In genomic region chr14:105197274-105197673, GRCh38 we compare ENCODE assay signal across 10 cellular contexts. TPM values are rescaled to one million over a fixed set of nuclear protein-coding genes. Genes with fewer than 3 reads are reported as not detected.
A peak's percentile ranks its signal among the peaks of the same experiment; 100 is the strongest.
DNase-seq lines count a peak whose midpoint lies in the region.
"Had no signal": no experiment of that assay in that cellular context is flagged by ENCODE, and none has a peak within 500 bp of the region (broad histone marks: within the 10 kb centered on the region; RNA-seq: fewer than 3 reads in every experiment).

No MANE protein-coding gene starts in this region.

- peak overlapping the region; percentile 3 for H2BK15ac ChIP-seq in neuronal stem cell (ENCODE audit: low read length)

- H3K36me3 Mint-ChIP-seq in activated T-helper 2 cell treated with anti-CD3 and anti-CD28 coated beads, Interferon-gamma antibody, Interleukin-2, Interleukin-4, amounts not matched to agents 10 μg/mL and 5 μg/mL and 100 μg/mL, durations not matched to agents 14 hours and 24 hours and 36 hours (ENCODE audit: low read depth), result no peaks in the 10 kb centered on the region

- H3K79me1 ChIP-seq in neuronal stem cell (ENCODE audit: low read depth, low read length), result peaks cover 1% of the 10 kb centered on the region

- H3K27ac ChIP-seq in neuronal stem cell (replicated peaks; ENCODE audit: low read length), result no peak overlapping the region
- H3K27ac ChIP-seq: ascending aorta had no signal

- H3K4me3 ChIP-seq in neuronal stem cell (ENCODE audit: low read length in 2 of 2), result no peak overlapping the region

- peak overlapping the region; percentile 47 for H3K9ac ChIP-seq in neuronal stem cell (ENCODE audit: low read depth, low read length, poor library complexity)

- H3K27me3 Mint-ChIP-seq in activated T-helper 2 cell treated with anti-CD3 and anti-CD28 coated beads, Interferon-gamma antibody, Interleukin-2, Interleukin-4, amounts not matched to agents 10 μg/mL and 5 μg/mL and 100 μg/mL, durations not matched to agents 14 hours and 24 hours and 36 hours (ENCODE audit: low read depth), result peaks cover 27% of the 10 kb centered on the region

- H2BK120ac ChIP-seq in neuronal stem cell (ENCODE audit: low read depth, low read length), result peak overlapping the region; percentile 82

- WGBS in neuronal stem cell (ENCODE audit: extremely low coverage in 2 of 2, insufficient read length in 2 of 2, insufficient replicate concordance in 1 of 2), 2 donors, result no CpG with 5 or more reads among the region's 11 CpGs

- peaks cover 16% of the 10 kb centered on the region for H3K4me1 Mint-ChIP-seq in activated T-helper 2 cell treated with anti-CD3 and anti-CD28 coated beads, Interferon-gamma antibody, Interleukin-2, Interleukin-4, amounts not matched to agents 10 μg/mL and 5 μg/mL and 100 μg/mL, durations not matched to agents 14 hours and 24 hours and 36 hours (ENCODE audit: low read depth)

- H3K4me3 Mint-ChIP-seq in activated T-helper 2 cell treated with anti-CD3 and anti-CD28 coated beads, Interferon-gamma antibody, Interleukin-2, Interleukin-4, amounts not matched to agents 10 μg/mL and 5 μg/mL and 100 μg/mL, durations not matched to agents 14 hours and 24 hours and 36 hours (ENCODE audit: low read depth), result no peak overlapping the region

- H2BK12ac ChIP-seq in neuronal stem cell (ENCODE audit: low read length), result peak overlapping the region; percentile 96

- H3K4me1 ChIP-seq in neuronal stem cell (ENCODE audit: control insufficient read depth in 2 of 2, insufficient read depth in 1 of 2, low read depth in 1 of 2, low read length in 2 of 2), result peaks cover 30 to 61% of the 10 kb centered on the region in 2 donors

- peak overlapping the region; percentile 32 for H3K4ac ChIP-seq in neuronal stem cell (ENCODE audit: low read length)

- H3K36me3 ChIP-seq in neuronal stem cell (replicated peaks in 1 of 2; ENCODE audit: control insufficient read depth in 2 of 2, insufficient read depth in 2 of 2, low read length in 2 of 2), result no peaks in the 10 kb centered on the region
- H3K36me3 ChIP-seq: ascending aorta had no signal

- H2BK5ac ChIP-seq in neuronal stem cell (ENCODE audit: low read length), result no peak overlapping the region

- H3K23ac ChIP-seq in neuronal stem cell (ENCODE audit: low read depth, low read length, poor library complexity), result no peak overlapping the region

- peak overlapping the region; percentile 71 for H3K4me2 ChIP-seq in neuronal stem cell (ENCODE audit: insufficient read depth, low read length, poor library complexity, severe bottlenecking)

- H3K27ac Mint-ChIP-seq in activated T-helper 2 cell treated with anti-CD3 and anti-CD28 coated beads, Interferon-gamma antibody, Interleukin-2, Interleukin-4, amounts not matched to agents 10 μg/mL and 5 μg/mL and 100 μg/mL, durations not matched to agents 14 hours and 24 hours and 36 hours, result no peak overlapping the region

- DNase-seq in EL (peak; percentile 73), NCI-H69 (lab: John Stamatoyannopoulos, UW) (peak; percentile 72), fibroblast of peridontal ligament (ENCODE audit: extremely low read depth) (peak; percentile 55), neuronal stem cell (ENCODE audit: low spot score) (peak; percentile 47), GM19240 (ENCODE audit: insufficient read length, low spot score) (no peak), NCI-H187 (lab: John Stamatoyannopoulos, UW) (no peak), NCI-H345 treated with DMSO at 0.1 percent for 48 hours (lab: John Stamatoyannopoulos, UW; ENCODE audit: unreplicated experiment) (no peak)
- DNase-seq in activated T-helper 2 cell treated with anti-CD3 and anti-CD28 coated beads, Interferon-gamma antibody, Interleukin-2, Interleukin-4, amounts not matched to agents 10 μg/mL and 5 μg/mL and 100 μg/mL, durations not matched to agents 14 hours and 24 hours and 36 hours (ENCODE audit: low spot score), result no peak
- DNase-seq: NCI-H748 treated with DMSO at 0.1 percent for 48 hours had no signal

- no peak overlapping the region for H4K8ac ChIP-seq in neuronal stem cell (ENCODE audit: low read depth, low read length)

- peak overlapping the region; percentile 98 for H2AFZ ChIP-seq in neuronal stem cell (ENCODE audit: low read length)

- H4K91ac ChIP-seq in neuronal stem cell (ENCODE audit: low read depth, low read length, poor library complexity), result peak overlapping the region; percentile 65

- peak overlapping the region; percentile 100 for H3K18ac ChIP-seq in neuronal stem cell (ENCODE audit: low read length)

- H3K27me3 ChIP-seq in neuronal stem cell (ENCODE audit: control insufficient read depth in 3 of 3, insufficient read depth in 3 of 3, low read depth in 1 of 3, low read length in 3 of 3), result peaks cover 0 to 4% (median 0%) of the 10 kb centered on the region in 3 experiments

- no peak overlapping the region for H3K14ac ChIP-seq in neuronal stem cell (ENCODE audit: low read length)

- H3K9me3 ChIP-seq in neuronal stem cell (replicated peaks in 1 of 2; ENCODE audit: control insufficient read depth in 2 of 2, insufficient read depth in 1 of 2, low read depth in 1 of 2, low read length in 2 of 2), result no peaks in the 10 kb centered on the region
- H3K9me3 ChIP-seq: ascending aorta had no signal

- peak overlapping the region; percentile 8 for H2AK5ac ChIP-seq in neuronal stem cell (ENCODE audit: low read depth, low read length)

- H3K9me3 Mint-ChIP-seq in activated T-helper 2 cell treated with anti-CD3 and anti-CD28 coated beads, Interferon-gamma antibody, Interleukin-2, Interleukin-4, amounts not matched to agents 10 μg/mL and 5 μg/mL and 100 μg/mL, durations not matched to agents 14 hours and 24 hours and 36 hours, result no peaks in the 10 kb centered on the region

- intact Hi-C loops in activated T-helper 2 cell treated with anti-CD3 and anti-CD28 coated beads, Interferon-gamma antibody, Interleukin-2, Interleukin-4, amounts not matched to agents 10 μg/mL and 5 μg/mL and 100 μg/mL, durations not matched to agents 14 hours and 24 hours and 36 hours (cut with micrococcal nuclease), result no loop called here

RNA-seq across cellular contexts. Expression of gene NUDT14, which starts 16.2 kb away (rescaled TPM):
- 21.6 TPM for polyA plus RNA-seq in neuronal stem cell (2013, experiment 1 of 2)
- polyA plus RNA-seq in neuronal stem cell (2013, experiment 2 of 2), result 21.9 TPM
- total RNA-seq in activated T-helper 2 cell treated with anti-CD3 and anti-CD28 coated beads, Interferon-gamma antibody, Interleukin-2, Interleukin-4, amounts not matched to agents 10 μg/mL and 5 μg/mL and 100 μg/mL, durations not matched to agents 14 hours and 24 hours and 36 hours, result 7.7 and 10.4 TPM in 2 replicates

RNA-seq across cellular contexts. Expression of gene JAG2, which starts 28.7 kb away (rescaled TPM):
- polyA plus RNA-seq in neuronal stem cell (2013, experiment 1 of 2), result 5.2 TPM
- polyA plus RNA-seq in neuronal stem cell (2013, experiment 2 of 2), result 4.9 TPM
- total RNA-seq in activated T-helper 2 cell treated with anti-CD3 and anti-CD28 coated beads, Interferon-gamma antibody, Interleukin-2, Interleukin-4, amounts not matched to agents 10 μg/mL and 5 μg/mL and 100 μg/mL, durations not matched to agents 14 hours and 24 hours and 36 hours, result 2.6 and 3.2 TPM in 2 replicates

RNA-seq across cellular contexts. Expression of gene BTBD6, which starts 51.1 kb away (rescaled TPM):
- 10.8 TPM for polyA plus RNA-seq in neuronal stem cell (2013, experiment 1 of 2)
- 10.4 TPM for polyA plus RNA-seq in neuronal stem cell (2013, experiment 2 of 2)
- 38.4 and 38.6 TPM in 2 replicates for total RNA-seq in activated T-helper 2 cell treated with anti-CD3 and anti-CD28 coated beads, Interferon-gamma antibody, Interleukin-2, Interleukin-4, amounts not matched to agents 10 μg/mL and 5 μg/mL and 100 μg/mL, durations not matched to agents 14 hours and 24 hours and 36 hours

Comparison
In these comparisons a context has a peak if more than half of its experiments do, and no peak if none do; other contexts are left out.
1. DNase-seq: peak in EL (single experiment), NCI-H69 (single experiment), fibroblast of peridontal ligament (single experiment) and neuronal stem cell (single experiment); none in GM19240 (single experiment), NCI-H187 (0 of 2), NCI-H345 treated with DMSO at 0.1 percent for 48 hours (single experiment) and activated T-helper 2 cell treated with anti-CD3 and anti-CD28 coated beads, Interferon-gamma antibody, Interleukin-2, Interleukin-4, amounts not matched to agents 10 μg/mL and 5 μg/mL and 100 μg/mL, durations not matched to agents 14 hours and 24 hours and 36 hours (single experiment).